Comparison of ENCODE assay signal across 12 cellular contexts in the genomic region with DNA sequence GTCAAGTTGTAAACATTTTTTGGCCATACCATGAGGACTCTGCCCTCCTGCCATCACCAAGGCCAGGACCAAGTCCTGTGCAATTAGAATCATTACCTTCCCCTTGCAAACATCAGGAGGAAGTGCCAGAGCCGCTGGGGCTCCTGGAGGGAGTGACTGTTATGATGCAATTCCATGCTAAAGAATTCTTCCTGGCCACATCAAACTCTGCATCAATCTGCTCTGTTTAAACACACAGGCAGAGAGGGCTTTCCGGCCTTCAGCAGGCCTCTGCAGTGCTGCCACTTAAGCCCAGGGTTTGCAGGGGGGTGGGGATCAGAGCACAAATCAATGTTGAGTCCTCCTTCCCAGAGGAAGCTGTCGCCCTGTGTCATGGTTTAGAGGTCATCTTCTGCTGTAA. TPM values are rescaled to one million over a fixed set of nuclear protein-coding genes. Genes with fewer than 3 reads are reported as not detected.
A peak's percentile ranks its signal among the peaks of the same experiment; 100 is the strongest.
DNase-seq lines count a peak whose midpoint lies in the region; ATAC-seq and TF ChIP-seq lines count a peak whose summit lies in the region.
"Had no signal": no experiment of that assay in that cellular context is flagged by ENCODE, and none has a peak within 500 bp of the region (broad histone marks: within the 10 kb centered on the region; RNA-seq: fewer than 3 reads in every experiment).

No MANE protein-coding gene starts in this region.

- intact Hi-C loops in A673 (cut with micrococcal nuclease; ENCODE audit: unreplicated experiment): loop anchor here (2.0 kb wide), 1 partner anchor 37 kb away; no protein-coding TSS in a partner anchor

- no peaks in the 10 kb centered on the region for H3K9me3 ChIP-seq in BLaER1
- H3K9me3 ChIP-seq in mesenchymal stem cell (ENCODE audit: control insufficient read depth, low read length): no peaks in the 10 kb centered on the region
- H3K9me3 ChIP-seq in A673 (ENCODE audit: low read depth, low read length, poor library complexity, severe bottlenecking): no peaks in the 10 kb centered on the region
- H3K9me3 ChIP-seq in trophoblast cell (ENCODE audit: insufficient read depth, low read depth, low read length): peaks cover 1% of the 10 kb centered on the region

- H2BK120ac ChIP-seq in mesenchymal stem cell (ENCODE audit: low read depth, low read length) (no peak overlapping the region), trophoblast cell (ENCODE audit: insufficient read depth, low read length, poor library complexity) (no peak overlapping the region)

- H4K91ac ChIP-seq in mesenchymal stem cell (ENCODE audit: low read length) (no peak overlapping the region), trophoblast cell (ENCODE audit: low read depth, low read length) (no peak overlapping the region)

- peaks cover 15% of the 10 kb centered on the region for H3K79me2 ChIP-seq in trophoblast cell (ENCODE audit: control insufficient read depth, insufficient read depth, low read length, poor library complexity)

- H2BK12ac ChIP-seq in mesenchymal stem cell (ENCODE audit: low read length in 2 of 2) (peak overlapping the region in 1 of 2 experiments; percentile 3), trophoblast cell (ENCODE audit: low read length) (no peak overlapping the region)

- H3K4me1 ChIP-seq in BLaER1 (peaks cover 90% of the 10 kb centered on the region), mesenchymal stem cell (ENCODE audit: control insufficient read depth, insufficient read depth, low read depth, low read length) (peaks cover 24% of the 10 kb centered on the region), A673 (ENCODE audit: insufficient read depth, low read length, poor library complexity, severe bottlenecking) (peaks cover 29% of the 10 kb centered on the region), trophoblast cell (ENCODE audit: control insufficient read depth in 1 of 2, insufficient read depth in 2 of 2, low read length in 2 of 2) (peaks cover 3 to 10% of the 10 kb centered on the region in 2 experiments)

- H3K9ac ChIP-seq in BLaER1: no peak overlapping the region
- no peak overlapping the region for H3K9ac ChIP-seq in mesenchymal stem cell (ENCODE audit: low read length)
- H3K9ac ChIP-seq in trophoblast cell (ENCODE audit: low read length): no peak overlapping the region

- no peak for TF ChIP-seq CTCF in astrocyte of the spinal cord (IDR thresholded peaks at IDR 0.05; ENCODE audit: low read depth, low read length)
- TF ChIP-seq CTCF in A673 (conservative IDR thresholded peaks at IDR 0.05; ENCODE audit: low read depth, low read length): no peak

- H3K14ac ChIP-seq in mesenchymal stem cell (ENCODE audit: low read length in 2 of 2) (no peak overlapping the region), trophoblast cell (ENCODE audit: low read length) (no peak overlapping the region)

- H4K8ac ChIP-seq in mesenchymal stem cell (ENCODE audit: low read length) (peak overlapping the region; percentile 50), trophoblast cell (ENCODE audit: low read depth, low read length) (no peak overlapping the region)

- peaks cover 91% of the 10 kb centered on the region for H3K36me3 ChIP-seq in BLaER1
- peaks cover 48 to 61% of the 10 kb centered on the region in 2 experiments for H3K36me3 ChIP-seq in mesenchymal stem cell (ENCODE audit: control insufficient read depth in 1 of 2, insufficient read depth in 2 of 2, low read depth in 1 of 2, low read length in 2 of 2)
- peaks cover 6% of the 10 kb centered on the region for H3K36me3 ChIP-seq in A673 (ENCODE audit: insufficient read depth, low read length, poor library complexity, severe bottlenecking)
- H3K36me3 ChIP-seq in trophoblast cell (ENCODE audit: control insufficient read depth in 1 of 2, insufficient read depth in 2 of 2, low read length in 2 of 2): peaks cover 21 to 33% of the 10 kb centered on the region in 2 experiments

- peaks cover 100% of the 10 kb centered on the region for H4K20me1 ChIP-seq in BLaER1

- H2BK15ac ChIP-seq in mesenchymal stem cell (ENCODE audit: low read depth, poor library complexity, severe bottlenecking): no peak overlapping the region

- H3K4me3 ChIP-seq in BLaER1: no peak overlapping the region
- H3K4me3 ChIP-seq in Jurkat, Clone E6-1 (ENCODE audit: low read length): no peak overlapping the region
- no peak overlapping the region for H3K4me3 ChIP-seq in astrocyte of the spinal cord (ENCODE audit: low read depth, low read length)
- H3K4me3 ChIP-seq in mesenchymal stem cell (ENCODE audit: insufficient read depth in 1 of 2, low read depth in 1 of 2, low read length in 2 of 2): no peak overlapping the region
- H3K4me3 ChIP-seq in A673 (ENCODE audit: low read depth, low read length, poor library complexity, severe bottlenecking): no peak overlapping the region
- H3K4me3 ChIP-seq in trophoblast cell (ENCODE audit: low read depth, low read length): no peak overlapping the region

- H3K4ac ChIP-seq in mesenchymal stem cell (ENCODE audit: low read depth in 1 of 2, low read length in 2 of 2) (peak overlapping the region in 1 of 2 experiments; percentile 61), trophoblast cell (ENCODE audit: low read depth, low read length) (no peak overlapping the region)

- DNase-seq in Jurkat, Clone E6-1 (ENCODE audit: low read depth, low spot score): peak; percentile 26
- DNase-seq in astrocyte of the spinal cord (ENCODE audit: low read depth, low spot score) (peak; percentile 69), mesenchymal stem cell (peak; percentile 89), A673 (ENCODE audit: low spot score) (no peak), trophoblast cell (no peak)
- no peak for DNase-seq in stimulated activated CD4-positive, alpha-beta T cell treated with anti-CD3 and anti-CD28 coated beads, Interleukin-2, amount 100 ng/mL, for 48 hours
- DNase-seq: activated naive CD4-positive, alpha-beta T cell; DND-41; kidney glomerular epithelial cell had no signal

- WGBS in mesenchymal stem cell: 3% methylated on average over 3 of the region's 3 CpGs
- WGBS in trophoblast cell (ENCODE audit: extremely low coverage, insufficient coverage, insufficient read length): no CpG with 5 or more reads among the region's 3 CpGs

- no TSS peak for BruUV-seq in A673 (replicated peaks; lab: Mats Ljungman, UMichigan)

- peak overlapping the region; percentile 29; the same call in 1 of the 2 replicates for H3K4me2 ChIP-seq in BLaER1
- no peak overlapping the region for H3K4me2 ChIP-seq in mesenchymal stem cell (ENCODE audit: low read length, poor library complexity, severe bottlenecking)
- no peak overlapping the region for H3K4me2 ChIP-seq in trophoblast cell (ENCODE audit: low read length)

- CTCF ChIA-PET in A673 (lab: Charles Lee): no interaction called here

- H3K27me3 ChIP-seq in BLaER1: no peaks in the 10 kb centered on the region
- H3K27me3 ChIP-seq in mesenchymal stem cell (ENCODE audit: control insufficient read depth in 1 of 2, insufficient read depth in 1 of 2, low read length in 2 of 2): no peaks in the 10 kb centered on the region
- H3K27me3 ChIP-seq in A673 (replicated peaks; ENCODE audit: insufficient read depth, low read depth, low read length, poor library complexity): no peaks in the 10 kb centered on the region
- no peaks in the 10 kb centered on the region for H3K27me3 ChIP-seq in trophoblast cell (ENCODE audit: insufficient read depth, low read length)

- H3K23ac ChIP-seq in mesenchymal stem cell (ENCODE audit: low read length in 2 of 2) (no peak overlapping the region), trophoblast cell (ENCODE audit: low read length) (no peak overlapping the region)

- H2AK5ac ChIP-seq in mesenchymal stem cell (ENCODE audit: low read length, severe bottlenecking) (no peak overlapping the region), trophoblast cell (ENCODE audit: low read length) (no peak overlapping the region)

- ATAC-seq in HG02981 (IDR thresholded peaks at IDR 0.05; ENCODE audit: unreplicated experiment): no peak

- H3K79me1 ChIP-seq in mesenchymal stem cell (replicated peaks; ENCODE audit: low read length, poor library complexity, severe bottlenecking) (peaks cover 45% of the 10 kb centered on the region), trophoblast cell (ENCODE audit: low read length) (no peaks in the 10 kb centered on the region)

- H3K27ac ChIP-seq in BLaER1 (no peak overlapping the region), mesenchymal stem cell (ENCODE audit: low read length, poor library complexity, severe bottlenecking) (no peak overlapping the region), A673 (ENCODE audit: low read depth, low read length, poor library complexity, severe bottlenecking) (no peak overlapping the region), trophoblast cell (ENCODE audit: low read depth, low read length) (no peak overlapping the region)
- H3K27ac ChIP-seq: WERI-Rb-1 had no signal

- H2AFZ ChIP-seq in mesenchymal stem cell (ENCODE audit: low read depth, low read length): no peak overlapping the region
- no peak overlapping the region for H2AFZ ChIP-seq in trophoblast cell (ENCODE audit: insufficient read depth, low read length, poor library complexity)

- H3K18ac ChIP-seq in mesenchymal stem cell (ENCODE audit: low read depth in 1 of 2, low read length in 2 of 2) (peak overlapping the region; percentile 57 to 81), trophoblast cell (ENCODE audit: low read length) (no peak overlapping the region)

- no peak overlapping the region for H4K12ac ChIP-seq in trophoblast cell (ENCODE audit: low read depth, low read length)

- POLR2A ChIA-PET in A673 (lab: Charles Lee; ENCODE audit: low non-redundant PET): no interaction called here

- H2BK5ac ChIP-seq in mesenchymal stem cell (ENCODE audit: low read depth, low read length, poor library complexity, severe bottlenecking) (no peak overlapping the region), trophoblast cell (ENCODE audit: low read depth, low read length, poor library complexity) (no peak overlapping the region)

- in situ Hi-C loops in astrocyte of the spinal cord (cut with HindIII; ENCODE audit: low sequenced_read_pairs): no loop called here

RNA-seq across cellular contexts. Expression of a gene that starts 58.1 kb away (rescaled TPM):
- 61.4 TPM for polyA plus RNA-seq in Jurkat, Clone E6-1 (2012; ENCODE audit: insufficient read depth, insufficient read length)
- polyA plus RNA-seq in mesenchymal stem cell (2013, experiment 1 of 2): 58.2 TPM
- 55.7 TPM for polyA plus RNA-seq in mesenchymal stem cell (2013, experiment 2 of 2)
- 77.8 and 81.7 TPM in 2 replicates for total RNA-seq in A673 (2021)
- 57.7 and 58.8 TPM in 2 replicates for polyA plus RNA-seq in trophoblast cell (2013)

Comparison
In these comparisons a context has a peak if more than half of its experiments do, and no peak if none do; other contexts are left out.
1. DNase-seq: peak in Jurkat, Clone E6-1 (single experiment), astrocyte of the spinal cord (single experiment) and mesenchymal stem cell (single experiment); none in stimulated activated CD4-positive, alpha-beta T cell treated with anti-CD3 and anti-CD28 coated beads, Interleukin-2, amount 100 ng/mL, for 48 hours (0 of 2), A673 (single experiment) and trophoblast cell (0 of 2).